In genomic region chr7:117531845-117532244, GRCh38 we compare ENCODE assay signal across 35 cellular contexts. TPM values are rescaled to one million over a fixed set of nuclear protein-coding genes. Genes with fewer than 3 reads are reported as not detected.
"Had no signal": no experiment of that assay in that cellular context is flagged by ENCODE, and none has a peak within 500 bp of the region (broad histone marks: within the 10 kb centered on the region; RNA-seq: fewer than 3 reads in every experiment).

No MANE protein-coding gene starts in this region.

- H3K4me1 ChIP-seq: breast epithelium, foreskin keratinocyte, gastrocnemius medialis, heart left ventricle had no signal

- H3K4me3 ChIP-seq: breast epithelium, cardiac muscle cell, esophagus muscularis mucosa, gastrocnemius medialis, heart left ventricle had no signal

- H3K36me3 ChIP-seq: breast epithelium, cardiac muscle cell, esophagus muscularis mucosa, gastrocnemius medialis, heart left ventricle, WERI-Rb-1 had no signal

- H3K36me3 Mint-ChIP-seq: activated naive CD8-positive, alpha-beta T cell; brain had no signal

- H3K27me3 Mint-ChIP-seq: activated B cell treated with CpG ODN at 0.5 μM for 24 hours; activated CD8-positive, alpha-beta T cell treated with anti-CD3 and anti-CD28 coated beads for 36 hours; activated naive CD8-positive, alpha-beta T cell; activated T-helper 17 cell treated with anti-CD3 and anti-CD28 coated beads, Interleukin-2, amount 50 U/mL, for 72 hours; effector memory CD8-positive, alpha-beta T cell; T-helper 17 cell had no signal

- DNase-seq: activated B cell treated with CpG ODN at 0.5 μM for 24 hours; activated CD4-positive, alpha-beta T cell treated with anti-CD3 and anti-CD28 coated beads for 48 hours; activated CD4-positive, alpha-beta T cell treated with anti-CD3 and anti-CD28 coated beads, Interleukin-2, amount 50 U/mL, for 1 hour; activated CD4-positive, alpha-beta T cell treated with anti-CD3 and anti-CD28 coated beads, Interleukin-2, amount 50 U/mL, for 48 hours; activated CD8-positive, alpha-beta memory T cell treated with anti-CD3 and anti-CD28 coated beads for 24 hours; activated CD8-positive, alpha-beta T cell treated with anti-CD3 and anti-CD28 coated beads for 36 hours; activated effector memory CD4-positive, alpha-beta T cell treated with Interleukin-2 at 50 U/mL for 16 hours; activated gamma-delta T cell treated with Interleukin-2 at 50 U/mL for 16 hours; activated naive CD4-positive, alpha-beta T cell treated with anti-CD3 and anti-CD28 coated beads, Interleukin-2, amount 50 U/mL, for 16 hours; activated naive CD4-positive, alpha-beta T cell treated with Interleukin-2 at 50 U/mL for 16 hours; activated T-cell treated with anti-CD3 and anti-CD28 coated beads, Interleukin-2, amount 50 U/mL, for 4 hours; amygdala; aorta; central memory CD4-positive, alpha-beta T cell; cerebellar nuclear complex; cortex of kidney; dermis blood vessel endothelial cell; effector CD4-positive, alpha-beta T cell; effector memory CD8-positive, alpha-beta T cell; erythroblast; gastrocnemius medialis; glutamatergic neuron; heart left ventricle; T-helper 17 cell; T1000; WERI-Rb-1 had no signal

- H3K9me3 ChIP-seq: breast epithelium, esophagus muscularis mucosa, gastrocnemius medialis, heart left ventricle had no signal

- H3K4me1 Mint-ChIP-seq: activated B cell treated with CpG ODN at 0.5 μM for 24 hours; activated T-helper 17 cell treated with anti-CD3 and anti-CD28 coated beads, Interleukin-2, amount 50 U/mL, for 72 hours; brain; T-helper 17 cell had no signal

- H3K9me3 Mint-ChIP-seq: activated B cell treated with CpG ODN at 0.5 μM for 24 hours; activated CD8-positive, alpha-beta T cell treated with anti-CD3 and anti-CD28 coated beads for 36 hours; activated T-cell treated with anti-CD3 and anti-CD28 coated beads, Interleukin-2, amount 50 U/mL, for 4 hours; activated T-helper 17 cell treated with anti-CD3 and anti-CD28 coated beads, Interleukin-2, amount 50 U/mL, for 72 hours; T-helper 2 cell treated with Interferon-gamma antibody and Interleukin-4, amounts not matched to agents 5 μg/mL and 100 μg/mL, for 36 hours had no signal

- H3K27ac ChIP-seq: breast epithelium, cardiac muscle cell, esophagus muscularis mucosa, foreskin keratinocyte, gastrocnemius medialis, heart left ventricle, WERI-Rb-1 had no signal

- H3K27me3 ChIP-seq: breast epithelium, cardiac muscle cell, esophagus muscularis mucosa, foreskin keratinocyte, gastrocnemius medialis, heart left ventricle had no signal

- H3K27ac Mint-ChIP-seq: activated B cell treated with CpG ODN at 0.5 μM for 24 hours; activated CD8-positive, alpha-beta T cell treated with anti-CD3 and anti-CD28 coated beads for 36 hours; activated naive CD8-positive, alpha-beta T cell; activated T-helper 17 cell treated with anti-CD3 and anti-CD28 coated beads, Interleukin-2, amount 50 U/mL, for 72 hours; brain; effector memory CD8-positive, alpha-beta T cell; T-helper 17 cell; T-helper 2 cell treated with Interferon-gamma antibody and Interleukin-4, amounts not matched to agents 5 μg/mL and 100 μg/mL, for 36 hours had no signal

- H3K4me3 Mint-ChIP-seq: activated B cell treated with CpG ODN at 0.5 μM for 24 hours; activated CD8-positive, alpha-beta T cell treated with anti-CD3 and anti-CD28 coated beads for 36 hours; activated naive CD8-positive, alpha-beta T cell; activated T-cell treated with anti-CD3 and anti-CD28 coated beads, Interleukin-2, amount 50 U/mL, for 4 hours; activated T-helper 17 cell treated with anti-CD3 and anti-CD28 coated beads, Interleukin-2, amount 50 U/mL, for 72 hours; brain; effector memory CD8-positive, alpha-beta T cell; T-helper 17 cell; T-helper 2 cell treated with Interferon-gamma antibody and Interleukin-4, amounts not matched to agents 5 μg/mL and 100 μg/mL, for 36 hours had no signal

- ATAC-seq: activated CD4-positive, CD25-positive, alpha-beta regulatory T cell treated with anti-CD3 and anti-CD28 coated beads, Interleukin-2, amount 50 U/mL, for 24 hours; activated CD8-positive, alpha-beta T cell treated with anti-CD3 and anti-CD28 coated beads for 36 hours; activated T-cell treated with anti-CD3 and anti-CD28 coated beads, Interleukin-2, amount 50 U/mL, for 4 hours; activated T-helper 17 cell treated with anti-CD3 and anti-CD28 coated beads, Interleukin-2, amount 50 U/mL, for 72 hours; effector memory CD8-positive, alpha-beta T cell; foreskin keratinocyte; gastrocnemius medialis; heart left ventricle; T-helper 17 cell had no signal

RNA-seq across cellular contexts. Expression of gene CFTR, which starts 52.0 kb away (rescaled TPM):
- total RNA-seq: activated B cell treated with CpG ODN at 0.5 μM for 24 hours; activated CD8-positive, alpha-beta T cell treated with anti-CD3 and anti-CD28 coated beads for 36 hours; activated T-helper 17 cell treated with anti-CD3 and anti-CD28 coated beads, Interleukin-2, amount 50 U/mL, for 72 hours; dermis blood vessel endothelial cell; esophagus muscularis mucosa; foreskin keratinocyte; T-helper 17 cell had no signal
- polyA plus RNA-seq: foreskin keratinocyte had no signal
